23 cellular contexts compared by ENCODE assay signal in the genomic region with DNA sequence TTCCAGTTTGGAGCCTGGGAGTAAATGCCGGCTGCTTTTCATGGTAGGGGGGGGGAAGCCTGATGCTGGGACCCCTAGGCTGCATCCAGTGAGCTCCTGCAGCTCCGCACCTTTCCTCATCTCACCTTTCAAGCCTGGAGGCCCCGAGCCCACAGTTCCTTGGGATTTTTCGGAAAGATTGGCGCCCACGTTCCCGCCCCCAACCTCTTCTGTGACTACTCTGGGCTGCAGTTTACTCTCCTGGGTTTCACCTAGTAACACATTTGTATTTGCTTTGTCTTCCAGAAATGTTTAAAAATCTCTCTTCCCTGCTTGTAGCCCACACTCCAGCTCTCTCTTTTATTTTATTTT.
"Had no signal": no experiment of that assay in that cellular context is flagged by ENCODE, and none has a peak within 500 bp of the region (broad histone marks: within the 10 kb centered on the region; RNA-seq: fewer than 3 reads in every experiment).

No MANE protein-coding gene starts in this region.

- ATAC-seq: effector memory CD8-positive, alpha-beta T cell; esophagus mucosa; gastrocnemius medialis; heart right ventricle; left cardiac atrium; left lung; left ventricle myocardium superior; lower lobe of right lung had no signal

- H3K27ac ChIP-seq: colonic mucosa, epithelial cell of prostate, esophagus squamous epithelium, gastrocnemius medialis, heart right ventricle, left lung, lower lobe of right lung had no signal

- H3K9me3 Mint-ChIP-seq: dendritic cell treated with granulocyte-macrophage colony-stimulating factor and Interleukin-4, amounts not matched to agents 40 ng/mL and 50 ng/mL, for 4 days; effector memory CD8-positive, alpha-beta T cell; endodermal cell had no signal

- H3K4me1 ChIP-seq: colonic mucosa, esophagus squamous epithelium, gastrocnemius medialis, left lung, lower lobe of right lung had no signal

- H3K27ac Mint-ChIP-seq: dendritic cell treated with granulocyte-macrophage colony-stimulating factor and Interleukin-4, amounts not matched to agents 40 ng/mL and 50 ng/mL, for 4 days; effector memory CD8-positive, alpha-beta T cell; endodermal cell had no signal

- H3K4me3 ChIP-seq: colonic mucosa, esophagus squamous epithelium, gastrocnemius medialis, heart right ventricle, left lung, lower lobe of right lung had no signal

- H3K9me3 ChIP-seq: colonic mucosa, esophagus squamous epithelium, gastrocnemius medialis, heart right ventricle, left lung, lower lobe of right lung had no signal

- DNase-seq: colonic mucosa; cortex of kidney; effector CD8-positive, alpha-beta T cell; effector memory CD8-positive, alpha-beta T cell; erythroblast; esophagus squamous epithelium; foreskin melanocyte; gastrocnemius medialis; glutamatergic neuron; heart right ventricle; hippocampal formation; left cardiac atrium; left lung; left ventricle myocardium superior; lower lobe of right lung; midbrain had no signal

- H3K36me3 ChIP-seq: colonic mucosa, esophagus squamous epithelium, gastrocnemius medialis, heart right ventricle, left lung, lower lobe of right lung had no signal

- H3K27me3 ChIP-seq: colonic mucosa, esophagus squamous epithelium, gastrocnemius medialis, left lung had no signal

- H3K4me3 Mint-ChIP-seq: dendritic cell treated with granulocyte-macrophage colony-stimulating factor and Interleukin-4, amounts not matched to agents 40 ng/mL and 50 ng/mL, for 4 days; effector memory CD8-positive, alpha-beta T cell; endodermal cell had no signal

- FAIRE-seq: endometrium, islet of Langerhans, keratinocyte had no signal
